ENCODE assay signal across 8 cellular contexts in genomic region chr17:81034779-81035388, GRCh38. TPM values are rescaled to one million over a fixed set of nuclear protein-coding genes. Genes with fewer than 3 reads are reported as not detected.
A peak's percentile ranks its signal among the peaks of the same experiment; 100 is the strongest.
DNase-seq lines count a peak whose midpoint lies in the region; ATAC-seq and TF ChIP-seq lines count a peak whose summit lies in the region.

Gene BAIAP2, plus strand, starts transcription at chr17:81035151. Its CDS starts 104 bp downstream, at chr17:81035255.

- no peaks in the 10 kb centered on the region for H3K36me3 ChIP-seq in duodenal mucosa (ENCODE audit: control insufficient read depth in 1 of 2, insufficient read depth in 2 of 2, low read length in 2 of 2)

- peak within 1 kb of the TSS; percentile 20 for H3K27ac ChIP-seq in duodenal mucosa (ENCODE audit: low read depth, low read length)

- TF ChIP-seq CTCF in AG10803 (conservative IDR thresholded peaks at IDR 0.05; ENCODE audit: low read length) (no peak), lower leg skin (IDR thresholded peaks at IDR 0.05) (no peak)

- H3K4me1 ChIP-seq in duodenal mucosa (ENCODE audit: control insufficient read depth in 1 of 2, insufficient read depth in 2 of 2, low read length in 2 of 2): peaks cover 17 to 46% of the 10 kb centered on the region in 2 donors

- ATAC-seq in HG03521 (IDR thresholded peaks at IDR 0.05; ENCODE audit: unreplicated experiment): peak; percentile 57

- CTCF ChIA-PET in activated CD4-positive, alpha-beta memory T cell treated with anti-CD3 and anti-CD28 coated beads, Interleukin-2, amount 10 ng/mL, durations not matched to agents 7 days and 5 days (lab: Charles Lee): interaction anchor here (2.0 kb wide), 1 partner anchor 11 kb away, joined by 5 read pairs; no protein-coding TSS in a partner anchor

- H3K4me3 ChIP-seq in AG10803 (ENCODE audit: low read length) (peak within 1 kb of the TSS; percentile 74), duodenal mucosa (ENCODE audit: low read depth in 1 of 2, low read length in 2 of 2) (peak within 1 kb of the TSS; percentile 55 to 74), lower leg skin (ENCODE audit: low read depth, poor library complexity, severe bottlenecking) (peak within 1 kb of the TSS; percentile 37)

- TF ChIP-seq POLR2A in GM19099 (IDR thresholded peaks at IDR 0.05; ENCODE audit: extremely low read depth, insufficient read length, low read depth) (peak; percentile 66), lower leg skin (IDR thresholded peaks at IDR 0.05) (peak in 1 of 2 donors; percentile 86)

- intact Hi-C loops in lower leg skin (cut with DNase I; ENCODE audit: low total_unique reads): loop anchor here (5.0 kb wide), 1 partner anchor 62 kb away; no protein-coding TSS in a partner anchor

- H3K9me3 Mint-ChIP-seq in activated CD4-positive, alpha-beta memory T cell treated with anti-CD3 and anti-CD28 coated beads, Interleukin-2, amount 10 ng/mL, durations not matched to agents 7 days and 5 days: no peaks in the 10 kb centered on the region

- H3K36me3 Mint-ChIP-seq in activated CD4-positive, alpha-beta memory T cell treated with anti-CD3 and anti-CD28 coated beads, Interleukin-2, amount 10 ng/mL, durations not matched to agents 7 days and 5 days (ENCODE audit: low read depth): no peaks in the 10 kb centered on the region

- H3K27ac Mint-ChIP-seq in activated CD4-positive, alpha-beta memory T cell treated with anti-CD3 and anti-CD28 coated beads, Interleukin-2, amount 10 ng/mL, durations not matched to agents 7 days and 5 days: no peak within 1 kb of the TSS

- DNase-seq in AG10803 (ENCODE audit: low read depth) (peak; percentile 91), NCI-H526 treated with DMSO at 0.1 percent for 48 hours (lab: John Stamatoyannopoulos, UW) (peak; percentile 88), lower leg skin (ENCODE audit: low spot score in 2 of 2) (peak; percentile 92 to 99)
- DNase-seq in activated CD4-positive, alpha-beta memory T cell treated with anti-CD3 and anti-CD28 coated beads, Interleukin-2, amount 10 ng/mL, durations not matched to agents 7 days and 5 days: peak; percentile 95
- peak; percentile 99 for DNase-seq in stimulated activated CD4-positive, alpha-beta T cell treated with anti-CD3 and anti-CD28 coated beads, Interleukin-4, amount 100 ng/mL, for 1 hour

- peaks cover 42% of the 10 kb centered on the region for H3K27me3 Mint-ChIP-seq in activated CD4-positive, alpha-beta memory T cell treated with anti-CD3 and anti-CD28 coated beads, Interleukin-2, amount 10 ng/mL, durations not matched to agents 7 days and 5 days

- H3K4me3 Mint-ChIP-seq in activated CD4-positive, alpha-beta memory T cell treated with anti-CD3 and anti-CD28 coated beads, Interleukin-2, amount 10 ng/mL, durations not matched to agents 7 days and 5 days: peak within 1 kb of the TSS; percentile 80

- 0 to 2% methylated on average over 32 to 33 of the region's 76 CpGs for WGBS in lower leg skin, 2 donors

- POLR2A ChIA-PET in activated CD4-positive, alpha-beta memory T cell treated with anti-CD3 and anti-CD28 coated beads, Interleukin-2, amount 10 ng/mL, durations not matched to agents 7 days and 5 days (lab: Charles Lee): interaction anchor here (3.6 kb wide), 1 partner anchor 16 kb away, joined by 17 read pairs; no protein-coding TSS in a partner anchor

- H3K4me1 Mint-ChIP-seq in activated CD4-positive, alpha-beta memory T cell treated with anti-CD3 and anti-CD28 coated beads, Interleukin-2, amount 10 ng/mL, durations not matched to agents 7 days and 5 days: peaks cover 13% of the 10 kb centered on the region

- peaks cover 0 to 2% of the 10 kb centered on the region in 2 donors for H3K27me3 ChIP-seq in duodenal mucosa (ENCODE audit: control insufficient read depth in 1 of 2, insufficient read depth in 2 of 2, low read length in 2 of 2)

- H3K9me3 ChIP-seq in duodenal mucosa (ENCODE audit: control insufficient read depth in 1 of 2, low read length in 2 of 2): no peaks in the 10 kb centered on the region

- H3K9ac ChIP-seq in duodenal mucosa (ENCODE audit: low read depth in 1 of 2, low read length in 2 of 2): peak within 1 kb of the TSS; percentile 15 to 17

RNA-seq across cellular contexts. Expression of gene BAIAP2, which starts in this region (rescaled TPM):
- total RNA-seq in activated CD4-positive, alpha-beta memory T cell treated with anti-CD3 and anti-CD28 coated beads, Interleukin-2, amount 10 ng/mL, durations not matched to agents 7 days and 5 days: 1 to 10 TPM; 1.5 to 2.4 TPM
- total RNA-seq in lower leg skin: 100 to 1,000 TPM; 190 to 308 (median 224) TPM

Comparison
In these comparisons a context has a peak if more than half of its experiments do, and no peak if none do; other contexts are left out.
1. Peak in every context shown above with its lines: DNase-seq, ATAC-seq, H3K4me3 ChIP-seq and H3K27ac ChIP-seq.
2. RNA of gene BAIAP2 (total RNA-seq): 190 to 308 TPM in lower leg skin; 1.5 to 2.4 TPM in activated CD4-positive, alpha-beta memory T cell treated with anti-CD3 and anti-CD28 coated beads, Interleukin-2, amount 10 ng/mL, durations not matched to agents 7 days and 5 days; every median in the first group is over 10 times any median in the second.